ENCODE assay signal across 17 cellular contexts in the genomic region with DNA sequence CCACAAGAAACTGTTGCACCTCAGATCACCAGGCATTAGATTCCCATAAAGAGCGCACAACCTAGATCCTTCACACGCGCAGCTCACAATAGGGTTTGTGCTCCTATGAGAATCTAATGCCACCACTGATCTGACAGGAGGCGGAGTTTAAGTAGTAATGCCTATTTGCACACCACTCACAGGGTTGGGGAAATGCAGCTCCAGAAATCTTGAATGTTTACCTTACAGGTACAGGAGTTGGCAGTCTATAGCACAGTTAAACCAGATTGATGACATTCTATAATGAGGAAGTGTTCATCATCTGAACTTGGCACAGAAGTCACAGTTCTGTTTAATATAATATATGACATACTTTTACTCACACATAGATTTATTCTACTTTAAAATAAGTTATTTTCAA.
DNase-seq lines count a peak whose midpoint lies in the region; ATAC-seq, FAIRE-seq and TF ChIP-seq lines count a peak whose summit lies in the region.
"Had no signal": no experiment of that assay in that cellular context is flagged by ENCODE, and none has a peak within 500 bp of the region (broad histone marks: within the 10 kb centered on the region; RNA-seq: fewer than 3 reads in every experiment).

No MANE protein-coding gene starts in this region.

- H3K27me3 Mint-ChIP-seq in Calu3 (ENCODE audit: unreplicated experiment), result no peaks in the 10 kb centered on the region
- H3K27me3 Mint-ChIP-seq in activated T-helper 1 cell treated with anti-CD3 and anti-CD28 coated beads, Interleukin-12 subunit alpha, Interleukin-12 subunit beta, Interleukin-2, Interleukin-4 antibody, amounts not matched to agents 30 ng/mL and 10 ng/mL and 1 ng/mL, durations not matched to agents 14 hours and 24 hours and 36 hours (ENCODE audit: insufficient read depth), result no peaks in the 10 kb centered on the region

- H3K36me3 ChIP-seq in pancreas, result no peaks in the 10 kb centered on the region
- H3K36me3 ChIP-seq: Peyer's patch had no signal

- peak; percentile 46 for DNase-seq in Calu3
- DNase-seq in NCI-H2029 treated with DMSO at 0.1 percent for 48 hours (lab: John Stamatoyannopoulos, UW), result peak; percentile 76
- peak; percentile 84 for DNase-seq in epithelial cell of esophagus (ENCODE audit: low read depth)
- no peak for DNase-seq in pancreas
- no peak for DNase-seq in SHP77 treated with DMSO at 0.1 percent for 48 hours (lab: John Stamatoyannopoulos, UW)
- no peak for DNase-seq in NCI-H446 (lab: John Stamatoyannopoulos, UW)
- no peak for DNase-seq in activated T-helper 1 cell treated with anti-CD3 and anti-CD28 coated beads, Interleukin-12 subunit alpha, Interleukin-12 subunit beta, Interleukin-2, Interleukin-4 antibody, amounts not matched to agents 30 ng/mL and 10 ng/mL and 1 ng/mL, durations not matched to agents 14 hours and 24 hours and 36 hours (ENCODE audit: low spot score)
- DNase-seq in ecto neural progenitor cell (ENCODE audit: low spot score), result no peak
- DNase-seq: DMS79, NCI-H1436, NCI-H2081, NCI-H524, Peyer's patch, SHP77 had no signal

- intact Hi-C loops in Calu3 (cut with micrococcal nuclease; ENCODE audit: unreplicated experiment), result no loop called here
- intact Hi-C loops in pancreas (cut with DNase I), result no loop called here
- intact Hi-C loops in activated T-helper 1 cell treated with anti-CD3 and anti-CD28 coated beads, Interleukin-12 subunit alpha, Interleukin-12 subunit beta, Interleukin-2, Interleukin-4 antibody, amounts not matched to agents 30 ng/mL and 10 ng/mL and 1 ng/mL, durations not matched to agents 14 hours and 24 hours and 36 hours (cut with micrococcal nuclease), result no loop called here

- CTCF ChIA-PET in Calu3 (lab: Charles Lee), result no interaction called here

- H3K27me3 ChIP-seq in pancreas, result no peaks in the 10 kb centered on the region
- H3K27me3 ChIP-seq: Peyer's patch had no signal

- H3K4me3 ChIP-seq in epithelial cell of esophagus (ENCODE audit: low read length), result no peak overlapping the region
- no peak overlapping the region for H3K4me3 ChIP-seq in pancreas
- H3K4me3 ChIP-seq: GM23338, K562, Peyer's patch had no signal

- no peak overlapping the region for H3K27ac ChIP-seq in pancreas
- H3K27ac ChIP-seq: Peyer's patch had no signal

- no peaks in the 10 kb centered on the region for H3K9me3 Mint-ChIP-seq in Calu3 (ENCODE audit: low read depth, unreplicated experiment)
- H3K9me3 Mint-ChIP-seq in activated T-helper 1 cell treated with anti-CD3 and anti-CD28 coated beads, Interleukin-12 subunit alpha, Interleukin-12 subunit beta, Interleukin-2, Interleukin-4 antibody, amounts not matched to agents 30 ng/mL and 10 ng/mL and 1 ng/mL, durations not matched to agents 14 hours and 24 hours and 36 hours, result peaks cover 8% of the 10 kb centered on the region
- H3K9me3 Mint-ChIP-seq: GM23338 had no signal

- no peaks in the 10 kb centered on the region for H3K9me3 ChIP-seq in pancreas
- H3K9me3 ChIP-seq: Peyer's patch had no signal

- no peaks in the 10 kb centered on the region for H3K36me3 Mint-ChIP-seq in Calu3 (ENCODE audit: insufficient read depth, unreplicated experiment)
- no peaks in the 10 kb centered on the region for H3K36me3 Mint-ChIP-seq in activated T-helper 1 cell treated with anti-CD3 and anti-CD28 coated beads, Interleukin-12 subunit alpha, Interleukin-12 subunit beta, Interleukin-2, Interleukin-4 antibody, amounts not matched to agents 30 ng/mL and 10 ng/mL and 1 ng/mL, durations not matched to agents 14 hours and 24 hours and 36 hours (ENCODE audit: low read depth)
- H3K36me3 Mint-ChIP-seq: CD14-positive monocyte had no signal

- peaks cover 14% of the 10 kb centered on the region for H3K4me1 Mint-ChIP-seq in Calu3 (ENCODE audit: low read depth, unreplicated experiment)
- no peaks in the 10 kb centered on the region for H3K4me1 Mint-ChIP-seq in activated T-helper 1 cell treated with anti-CD3 and anti-CD28 coated beads, Interleukin-12 subunit alpha, Interleukin-12 subunit beta, Interleukin-2, Interleukin-4 antibody, amounts not matched to agents 30 ng/mL and 10 ng/mL and 1 ng/mL, durations not matched to agents 14 hours and 24 hours and 36 hours (ENCODE audit: low read depth)
- H3K4me1 Mint-ChIP-seq: CD14-positive monocyte, GM23338 had no signal

- H3K4me1 ChIP-seq in pancreas, result no peaks in the 10 kb centered on the region
- H3K4me1 ChIP-seq: Peyer's patch had no signal

- WGBS in pancreas, 2 donors, result 97% methylated on average over 4 of the region's 4 CpGs

- peak in 1 of 4 donors; percentile 53 for ATAC-seq in pancreas
- ATAC-seq: GM23338, K562 had no signal

- TF ChIP-seq CTCF in Calu3 (IDR thresholded peaks at IDR 0.05; ENCODE audit: unreplicated experiment) (no peak), epithelial cell of esophagus (IDR thresholded peaks at IDR 0.05; ENCODE audit: insufficient read depth, low read depth, low read length, missing control alignments) (no peak), pancreas (IDR thresholded peaks at IDR 0.05) (no peak)

- FAIRE-seq in pancreas (lab: Jason Lieb, UNC), result peak; percentile 20
- FAIRE-seq: K562 had no signal

- H3K27ac Mint-ChIP-seq in Calu3 (ENCODE audit: unreplicated experiment), result no peak overlapping the region
- no peak overlapping the region for H3K27ac Mint-ChIP-seq in activated T-helper 1 cell treated with anti-CD3 and anti-CD28 coated beads, Interleukin-12 subunit alpha, Interleukin-12 subunit beta, Interleukin-2, Interleukin-4 antibody, amounts not matched to agents 30 ng/mL and 10 ng/mL and 1 ng/mL, durations not matched to agents 14 hours and 24 hours and 36 hours
- H3K27ac Mint-ChIP-seq: CD14-positive monocyte, GM23338 had no signal

- no TSS peak for BruUV-seq in Calu3 (replicated peaks; lab: Mats Ljungman, UMichigan)

- H3K4me3 Mint-ChIP-seq in Calu3 (ENCODE audit: low read depth, unreplicated experiment), result no peak overlapping the region
- H3K4me3 Mint-ChIP-seq in activated T-helper 1 cell treated with anti-CD3 and anti-CD28 coated beads, Interleukin-12 subunit alpha, Interleukin-12 subunit beta, Interleukin-2, Interleukin-4 antibody, amounts not matched to agents 30 ng/mL and 10 ng/mL and 1 ng/mL, durations not matched to agents 14 hours and 24 hours and 36 hours, result no peak overlapping the region
- H3K4me3 Mint-ChIP-seq: CD14-positive monocyte, GM23338 had no signal

Comparison
In these comparisons a context has a peak if more than half of its experiments do, and no peak if none do; other contexts are left out.
1. DNase-seq: peak in Calu3 (single experiment), NCI-H2029 treated with DMSO at 0.1 percent for 48 hours (single experiment) and epithelial cell of esophagus (single experiment); none in pancreas (0 of 6), SHP77 treated with DMSO at 0.1 percent for 48 hours (single experiment), NCI-H446 (0 of 2), activated T-helper 1 cell treated with anti-CD3 and anti-CD28 coated beads, Interleukin-12 subunit alpha, Interleukin-12 subunit beta, Interleukin-2, Interleukin-4 antibody, amounts not matched to agents 30 ng/mL and 10 ng/mL and 1 ng/mL, durations not matched to agents 14 hours and 24 hours and 36 hours (single experiment) and ecto neural progenitor cell (single experiment).